Comparison of ENCODE assay signal across 8 cellular contexts in the genomic region with DNA sequence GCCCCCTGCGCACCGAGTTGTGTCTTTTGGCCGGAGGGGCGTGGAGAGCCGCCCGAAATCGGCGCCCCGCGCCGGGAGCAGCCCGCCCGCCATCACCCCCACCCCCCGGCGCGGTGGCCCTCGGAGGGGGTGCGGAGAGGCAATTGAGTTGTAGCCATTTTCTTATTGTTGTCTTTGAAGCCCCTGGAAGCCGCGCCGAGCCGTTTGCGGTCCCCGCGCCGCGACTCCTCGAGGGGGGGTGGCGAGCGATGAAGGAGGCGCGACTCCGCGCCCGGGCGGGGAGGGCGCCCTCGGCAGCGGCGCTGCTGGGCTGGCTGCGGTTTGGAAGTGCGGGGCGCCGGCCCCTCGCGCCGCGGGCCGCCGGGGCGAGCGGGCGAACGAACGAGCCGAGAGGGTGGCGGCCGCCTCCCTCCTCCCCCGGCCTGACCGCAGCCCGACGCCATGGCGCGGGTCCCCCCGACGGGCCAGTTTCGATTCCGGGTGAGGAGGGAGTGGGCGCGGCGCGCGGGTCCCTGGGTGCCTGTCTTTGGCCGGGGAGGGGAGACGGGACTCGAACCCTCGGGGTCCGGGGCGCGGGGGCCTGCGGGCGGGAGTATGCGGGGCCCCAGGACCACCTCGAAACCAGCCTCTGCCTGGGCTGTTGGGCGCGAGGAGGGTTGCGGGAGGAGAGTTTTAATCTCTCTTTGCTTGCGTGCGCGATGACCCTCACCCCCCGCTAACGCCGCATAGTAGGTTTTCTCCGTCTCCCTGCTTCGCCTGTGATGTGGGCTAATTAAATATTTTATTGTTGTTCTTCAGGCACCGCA. TPM values are rescaled to one million over a fixed set of nuclear protein-coding genes. Genes with fewer than 3 reads are reported as not detected.
DNase-seq lines count a peak whose midpoint lies in the region; ATAC-seq and TF ChIP-seq lines count a peak whose summit lies in the region.

No MANE protein-coding gene starts in this region.

- peak overlapping the region; percentile 94 for H4K8ac ChIP-seq in mesendoderm (ENCODE audit: low read depth, low read length)

- H3K4me3 ChIP-seq in AG10803 (ENCODE audit: low read length) (peak overlapping the region; percentile 83), ectodermal cell (ENCODE audit: insufficient read depth, low read depth, low read length) (peak overlapping the region; percentile 75), mesendoderm (ENCODE audit: low read length) (peak overlapping the region; percentile 86)

- peaks cover 8% of the 10 kb centered on the region for H3K27me3 ChIP-seq in ectodermal cell (ENCODE audit: control insufficient read depth, insufficient read depth, low read length, poor library complexity, severe bottlenecking)
- H3K27me3 ChIP-seq in mesendoderm (ENCODE audit: insufficient read depth, low read length, poor library complexity): no peaks in the 10 kb centered on the region

- peaks cover 13% of the 10 kb centered on the region for H3K79me2 ChIP-seq in mesendoderm (ENCODE audit: control insufficient read depth, insufficient read depth, low read length)

- H3K18ac ChIP-seq in mesendoderm (ENCODE audit: low read length): peak overlapping the region; percentile 75

- 0 to 1% methylated on average over 94 to 96 of the region's 96 CpGs for WGBS in ectodermal cell, 2 experiments
- WGBS in mesendoderm (ENCODE audit: extremely low coverage, insufficient coverage, low lambda C conversion rate): no CpG with 5 or more reads among the region's 96 CpGs

- H3K4me1 ChIP-seq in ectodermal cell (ENCODE audit: control insufficient read depth, insufficient read depth, low read length) (peaks cover 5% of the 10 kb centered on the region), mesendoderm (ENCODE audit: control insufficient read depth, low read depth, low read length) (peaks cover 4% of the 10 kb centered on the region)

- ATAC-seq in HG02759 (IDR thresholded peaks at IDR 0.05; ENCODE audit: unreplicated experiment) (peak; percentile 4), esophagus mucosa (no peak)

- DNase-seq in AG10803 (ENCODE audit: low read depth) (no peak), mesendoderm (peak; percentile 27), foreskin melanocyte (no peak)
- peak; percentile 42 to 60 for DNase-seq in activated CD4-positive, alpha-beta T cell treated with anti-CD3 and anti-CD28 coated beads, Interleukin-2, amount 50 U/mL, for 48 hours
- peak; percentile 30 for DNase-seq in stimulated activated CD8-positive, alpha-beta memory T cell treated with anti-CD3 and anti-CD28 coated beads, Interleukin-7, amount 100 ng/mL, for 24 hours (ENCODE audit: low read depth)

- H3K36me3 ChIP-seq in ectodermal cell (ENCODE audit: control insufficient read depth, insufficient read depth, low read length) (no peaks in the 10 kb centered on the region), mesendoderm (ENCODE audit: control insufficient read depth, insufficient read depth, low read length) (no peaks in the 10 kb centered on the region)

- H3K9ac ChIP-seq in mesendoderm (ENCODE audit: low read length): peak overlapping the region; percentile 79

- H3K79me1 ChIP-seq in mesendoderm (ENCODE audit: low read length): peaks cover 4% of the 10 kb centered on the region

- no peak overlapping the region for H2AK5ac ChIP-seq in mesendoderm (ENCODE audit: low read length)

- no peak overlapping the region for H4K5ac ChIP-seq in mesendoderm (ENCODE audit: low read length)

- no peak for TF ChIP-seq CTCF in AG10803 (conservative IDR thresholded peaks at IDR 0.05; ENCODE audit: low read length)

- no peak overlapping the region for H2BK5ac ChIP-seq in mesendoderm (ENCODE audit: low read length)

- H3K56ac ChIP-seq in mesendoderm (ENCODE audit: low read length): peak overlapping the region; percentile 88

- H2BK120ac ChIP-seq in mesendoderm (ENCODE audit: low read depth, low read length): peak overlapping the region; percentile 91

- H3K23ac ChIP-seq in mesendoderm (ENCODE audit: low read length): peak overlapping the region; percentile 80

- peak overlapping the region; percentile 64 for H3K4me2 ChIP-seq in mesendoderm (ENCODE audit: low read length)

- peak overlapping the region; percentile 85 for H3K4ac ChIP-seq in mesendoderm (ENCODE audit: low read depth, low read length)

- H3K9me3 ChIP-seq in ectodermal cell (ENCODE audit: control insufficient read depth, low read length): no peaks in the 10 kb centered on the region

- H3K27ac ChIP-seq in ectodermal cell (ENCODE audit: insufficient read depth, low read depth, low read length, poor library complexity, severe bottlenecking) (peak overlapping the region; percentile 65), mesendoderm (ENCODE audit: low read depth, low read length) (peak overlapping the region; percentile 81)

- H2BK15ac ChIP-seq in mesendoderm (replicated peaks; ENCODE audit: low read depth): no peak overlapping the region

RNA-seq across cellular contexts. Expression of gene TLE4, which starts 1.3 kb away (rescaled TPM):
- 227 TPM for polyA plus RNA-seq in ectodermal cell (2013, experiment 1 of 4)
- polyA plus RNA-seq in ectodermal cell (2013, experiment 2 of 4): 243 TPM
- polyA plus RNA-seq in ectodermal cell (2013, experiment 3 of 4): 191 TPM
- polyA plus RNA-seq in ectodermal cell (2013, experiment 4 of 4): 201 TPM
- 30.5 TPM for polyA plus RNA-seq in mesendoderm (2013, experiment 1 of 2)
- polyA plus RNA-seq in mesendoderm (2013, experiment 2 of 2): 31.6 TPM
- total RNA-seq in esophagus mucosa: 30.4 TPM

Comparison
In these comparisons a context has a peak if more than half of its experiments do, and no peak if none do; other contexts are left out.
1. DNase-seq: peak in activated CD4-positive, alpha-beta T cell treated with anti-CD3 and anti-CD28 coated beads, Interleukin-2, amount 50 U/mL, for 48 hours (2 of 2), mesendoderm (single experiment) and stimulated activated CD8-positive, alpha-beta memory T cell treated with anti-CD3 and anti-CD28 coated beads, Interleukin-7, amount 100 ng/mL, for 24 hours (single experiment); none in AG10803 (single experiment) and foreskin melanocyte (single experiment).
2. Peak in every context shown above with its lines, with median percentiles within 50 percentile points of each other: H3K4me3 ChIP-seq.